ENCODE assay signal across 2 cellular contexts in genomic region chr11:70473873-70474690, GRCh38.
TF ChIP-seq lines count a peak whose summit lies in the region.

No MANE protein-coding gene starts in this region.

TF ChIP-seq in H1, 55 proteins besides CTCF, POLR2A, EP300 and RAD21:
- TF ChIP-seq POLR2AphosphoS5 (IDR thresholded peaks at IDR 0.05; ENCODE audit: low read depth, low read length): 0 out of 2 replicates have a peak, but pooled peaks have one; percentile 12
- no peak for TF ChIP-seq SP1 (IDR thresholded peaks at IDR 0.05; ENCODE audit: low read depth, low read length)
TF ChIP-seq in H1: peak in this region for 1.

TF ChIP-seq in HepG2, 621 proteins besides CTCF, POLR2A, EP300 and RAD21:
- TF ChIP-seq NFIB (CRISPR knock-in tag; IDR thresholded peaks at IDR 0.05; ENCODE audit: borderline replicate concordance): no peak
- TF ChIP-seq MTA1 (CRISPR knock-in tag; IDR thresholded peaks at IDR 0.05; ENCODE audit: borderline replicate concordance): no peak
- no peak for TF ChIP-seq ZNF580 (CRISPR knock-in tag; IDR thresholded peaks at IDR 0.05; ENCODE audit: borderline replicate concordance, low read depth)
- TF ChIP-seq CHD4 (IDR thresholded peaks at IDR 0.05; ENCODE audit: borderline replicate concordance, low read length): no peak
- no peak for TF ChIP-seq PCBP2 (optimal IDR thresholded peaks at IDR 0.05; ENCODE audit: low read depth, low read length, poor library complexity, severe bottlenecking)
- TF ChIP-seq ZNF263 (CRISPR knock-in tag; IDR thresholded peaks at IDR 0.05): no peak
- TF ChIP-seq ZNF703 (CRISPR knock-in tag; IDR thresholded peaks at IDR 0.05; ENCODE audit: borderline replicate concordance): no peak
